Comparison of ENCODE assay signal across 2 cellular contexts in genomic region chr17:79600613-79601221, GRCh38.
A peak's percentile ranks its signal among the peaks of the same experiment; 100 is the strongest.
TF ChIP-seq lines count a peak whose summit lies in the region.

No MANE protein-coding gene starts in this region.

TF ChIP-seq in HepG2, 621 proteins besides CTCF, POLR2A, EP300 and RAD21:
- no peak for TF ChIP-seq DZIP1 (CRISPR knock-in tag; IDR thresholded peaks at IDR 0.05)
- TF ChIP-seq ZNF557 (CRISPR knock-in tag; IDR thresholded peaks at IDR 0.05) = no peak
- 0 out of 2 replicates have a peak, but pooled peaks have one; percentile 17 for TF ChIP-seq EZH2 (conservative IDR thresholded peaks at IDR 0.05; ENCODE audit: low read depth, low read length)

TF ChIP-seq in neural cell, 6 proteins besides CTCF, POLR2A, EP300 and RAD21:
- no peak for TF ChIP-seq MXI1 (conservative IDR thresholded peaks at IDR 0.05; ENCODE audit: poor library complexity, severe bottlenecking)
- no peak for TF ChIP-seq SMC3 (conservative IDR thresholded peaks at IDR 0.05; ENCODE audit: poor library complexity)
- no peak for TF ChIP-seq TAF1 (IDR thresholded peaks at IDR 0.05; ENCODE audit: low read depth)
- no peak for TF ChIP-seq REST (IDR thresholded peaks at IDR 0.05; ENCODE audit: borderline replicate concordance)
- no peak for TF ChIP-seq POLR2AphosphoS5 (IDR thresholded peaks at IDR 0.05)
- no peak for TF ChIP-seq EZH2 (IDR thresholded peaks at IDR 0.05; ENCODE audit: borderline replicate concordance, insufficient read depth, low read length, poor library complexity, severe bottlenecking)
